1 cellular context compared by ENCODE assay signal in the genomic region with DNA sequence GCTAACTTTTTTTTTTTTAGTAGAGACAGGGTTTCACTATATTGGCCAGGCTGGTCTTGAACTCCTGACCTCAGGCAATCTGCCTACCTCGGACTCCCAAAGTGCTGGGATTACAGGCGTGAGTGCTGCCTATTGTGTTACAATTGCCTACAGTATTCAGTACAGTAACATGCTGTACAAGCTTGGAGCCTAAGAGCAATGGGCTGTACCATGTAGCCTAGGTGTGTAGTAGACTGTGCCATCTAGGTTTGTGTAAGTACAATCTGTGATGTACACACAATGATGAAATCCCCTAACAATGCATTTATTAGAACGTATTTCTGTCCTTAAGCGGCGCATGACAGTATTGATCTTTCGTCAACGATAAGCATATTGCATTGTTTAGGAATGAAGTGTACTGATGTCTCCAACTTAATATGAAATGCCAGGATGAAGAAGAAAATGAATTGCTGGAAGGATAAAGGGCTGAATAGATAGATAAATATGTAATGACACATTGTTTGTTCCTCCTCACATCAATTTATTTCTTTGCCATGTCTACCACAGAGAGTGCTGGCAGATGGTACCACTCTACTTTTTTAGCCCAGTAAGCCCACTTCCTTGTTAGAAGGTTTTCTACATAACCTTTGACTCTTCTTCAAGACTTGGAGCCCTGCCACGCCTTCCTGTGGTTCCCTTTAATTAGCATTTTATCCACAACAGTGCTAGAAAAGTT.
TF ChIP-seq lines count a peak whose summit lies in the region.

No MANE protein-coding gene starts in this region.

TF ChIP-seq in HCT116, 20 proteins besides CTCF, POLR2A, EP300 and RAD21 (continued from another document):
- TF ChIP-seq, protein P1, sequence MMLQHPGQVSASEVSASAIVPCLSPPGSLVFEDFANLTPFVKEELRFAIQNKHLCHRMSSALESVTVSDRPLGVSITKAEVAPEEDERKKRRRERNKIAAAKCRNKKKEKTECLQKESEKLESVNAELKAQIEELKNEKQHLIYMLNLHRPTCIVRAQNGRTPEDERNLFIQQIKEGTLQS (IDR thresholded peaks at IDR 0.05), result no peak
- TF ChIP-seq SRF (IDR thresholded peaks at IDR 0.05; ENCODE audit: low read depth), result no peak
